ENCODE assay signal across 1 cellular context in the genomic region with DNA sequence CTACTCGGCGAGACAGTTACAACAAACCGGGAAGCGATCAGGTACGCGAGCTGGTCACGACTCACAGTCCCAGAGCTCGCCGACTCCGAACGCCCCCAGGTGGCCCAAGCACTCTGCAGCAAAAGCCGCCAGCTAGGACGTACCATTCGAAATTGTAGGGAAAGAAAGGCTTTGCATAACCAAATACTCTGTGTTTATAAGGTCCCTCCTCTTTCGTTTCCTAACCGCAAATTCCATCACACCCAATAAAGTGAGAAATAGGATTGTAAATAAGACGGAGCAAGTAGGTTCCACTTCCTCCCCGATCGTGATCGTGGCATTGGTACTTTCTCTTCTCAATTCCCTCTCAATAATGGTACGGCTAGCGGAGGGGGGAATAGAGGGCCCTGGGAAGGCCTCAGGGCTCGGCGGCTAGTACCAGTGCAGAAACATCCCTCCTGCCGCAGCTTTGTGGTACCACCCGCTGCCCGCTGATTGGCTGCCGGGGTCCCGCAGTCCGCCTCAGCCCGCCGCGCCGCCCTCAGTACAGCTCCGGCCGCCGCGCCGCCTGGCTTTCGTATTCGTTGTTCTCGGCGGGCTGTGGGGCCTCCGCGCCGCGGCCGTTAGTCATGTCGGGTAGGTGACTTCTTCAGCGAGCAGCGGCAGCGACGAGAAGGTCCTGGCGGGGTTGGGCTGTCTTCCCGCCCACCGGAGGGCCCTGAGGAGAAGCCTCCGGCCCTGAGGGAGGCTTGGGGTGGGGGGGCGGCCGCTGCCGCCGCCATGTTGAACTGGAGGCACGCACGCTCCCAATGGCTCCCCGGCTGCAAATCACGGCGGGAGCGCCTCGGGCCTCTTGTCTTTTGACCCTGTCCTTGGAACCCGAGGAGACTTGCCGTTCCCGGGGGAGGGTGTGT.
A peak's percentile ranks its signal among the peaks of the same experiment; 100 is the strongest.
TF ChIP-seq lines count a peak whose summit lies in the region.

TAF15 (plus strand) TSS at position 523 of the 893 bp plus-strand sequence; CDS start at position 609, 86 bp downstream.

TF ChIP-seq in HepG2, 621 proteins besides CTCF, POLR2A, EP300 and RAD21 (continued from another document and continues in another):
- TF ChIP-seq MAF1 (CRISPR knock-in tag; IDR thresholded peaks at IDR 0.05; ENCODE audit: borderline replicate concordance) (no peak; the same call in 1 of the 2 replicates), ZNF878 (CRISPR knock-in tag; IDR thresholded peaks at IDR 0.05) (0 out of 2 replicates have a peak, but pooled peaks have one; percentile 33), ZNF230 (CRISPR knock-in tag; IDR thresholded peaks at IDR 0.05) (peak; percentile 69; the same call in 1 of the 2 replicates), ZNF260 (CRISPR knock-in tag; IDR thresholded peaks at IDR 0.05; ENCODE audit: borderline replicate concordance, low read depth) (no peak), ZNF468 (CRISPR knock-in tag; IDR thresholded peaks at IDR 0.05) (peak; percentile 61; the same call in 1 of the 2 replicates), NFE2L1 (CRISPR knock-in tag; IDR thresholded peaks at IDR 0.05; ENCODE audit: borderline replicate concordance) (no peak), ATF5 (CRISPR knock-in tag; IDR thresholded peaks at IDR 0.05; ENCODE audit: low read depth) (no peak), ZNF343 (CRISPR knock-in tag; IDR thresholded peaks at IDR 0.05) (peak; percentile 61; the same call in 1 of the 2 replicates), ZBTB1 (CRISPR knock-in tag; IDR thresholded peaks at IDR 0.05; ENCODE audit: borderline replicate concordance) (no peak), ZSCAN22 (CRISPR knock-in tag; IDR thresholded peaks at IDR 0.05) (no peak), HOXA3 (CRISPR knock-in tag; IDR thresholded peaks at IDR 0.05) (peak; percentile 66; the same call in 1 of the 2 replicates), ZNF547 (CRISPR knock-in tag; IDR thresholded peaks at IDR 0.05) (peak; percentile 96), HNRNPH1 (optimal IDR thresholded peaks at IDR 0.05; ENCODE audit: low read depth, low read length) (no peak), FOXA3 (CRISPR knock-in tag; IDR thresholded peaks at IDR 0.05) (peak; percentile 45), ZNF687 (CRISPR knock-in tag; IDR thresholded peaks at IDR 0.05) (peak; percentile 92), KLF11 (CRISPR knock-in tag; IDR thresholded peaks at IDR 0.05) (0 out of 2 replicates have a peak, but pooled peaks have one; percentile 41), DPF2 (CRISPR knock-in tag; IDR thresholded peaks at IDR 0.05; ENCODE audit: borderline replicate concordance, low read depth) (no peak), MTF1 (CRISPR knock-in tag; IDR thresholded peaks at IDR 0.05) (no peak), ZBTB33 (CRISPR knock-in tag; IDR thresholded peaks at IDR 0.05) (no peak), SP1 (IDR thresholded peaks at IDR 0.05) (no peak), SP1 (CRISPR knock-in tag; IDR thresholded peaks at IDR 0.05) (peak; percentile 22), TRIM22 (IDR thresholded peaks at IDR 0.05) (no peak), NFKB2 (CRISPR knock-in tag; IDR thresholded peaks at IDR 0.05; ENCODE audit: borderline replicate concordance) (peak; percentile 82; the same call in 1 of the 2 replicates), ATRX (CRISPR knock-in tag; IDR thresholded peaks at IDR 0.05; ENCODE audit: borderline replicate concordance) (no peak), ZNF362 (CRISPR knock-in tag; IDR thresholded peaks at IDR 0.05; ENCODE audit: borderline replicate concordance) (no peak), RCOR2 (CRISPR knock-in tag; IDR thresholded peaks at IDR 0.05) (no peak), ZFY (CRISPR knock-in tag; IDR thresholded peaks at IDR 0.05) (peak; percentile 97), TARDBP (CRISPR knock-in tag; IDR thresholded peaks at IDR 0.05) (peak; percentile 10; the same call in 1 of the 2 replicates), ZBTB43 (CRISPR knock-in tag; conservative IDR thresholded peaks at IDR 0.05) (0 out of 2 replicates have a peak, but pooled peaks have one; percentile 44), ZNF674 (CRISPR knock-in tag; IDR thresholded peaks at IDR 0.05; ENCODE audit: low read depth) (no peak), CHD4 (IDR thresholded peaks at IDR 0.05; ENCODE audit: borderline replicate concordance, low read length) (no peak), ZNF350 (CRISPR knock-in tag; IDR thresholded peaks at IDR 0.05; ENCODE audit: borderline replicate concordance, low read depth) (peak; percentile 84; the same call in 1 of the 2 replicates), KDM1A (CRISPR knock-in tag; IDR thresholded peaks at IDR 0.05) (no peak), U2AF2 (IDR thresholded peaks at IDR 0.05; ENCODE audit: low read depth, low read length) (no peak), SNRNP70 (IDR thresholded peaks at IDR 0.05; ENCODE audit: low read depth, low read length) (no peak), LCORL (IDR thresholded peaks at IDR 0.05) (no peak), LCORL (CRISPR knock-in tag; IDR thresholded peaks at IDR 0.05) (peak; percentile 53; the same call in 1 of the 2 replicates), NCOA2 (CRISPR knock-in tag; IDR thresholded peaks at IDR 0.05) (no peak), ZNF234 (CRISPR knock-in tag; conservative IDR thresholded peaks at IDR 0.05) (0 out of 2 replicates have a peak, but pooled peaks have one; percentile 51), SP2 (CRISPR knock-in tag; IDR thresholded peaks at IDR 0.05) (peak; percentile 67), NFATC3 (CRISPR knock-in tag; IDR thresholded peaks at IDR 0.05) (peak; percentile 80; the same call in 1 of the 2 replicates), RFX5 (IDR thresholded peaks at IDR 0.05; ENCODE audit: low read depth, low read length) (no peak; the same call in 1 of the 2 replicates)
- TF ChIP-seq, protein P1, sequence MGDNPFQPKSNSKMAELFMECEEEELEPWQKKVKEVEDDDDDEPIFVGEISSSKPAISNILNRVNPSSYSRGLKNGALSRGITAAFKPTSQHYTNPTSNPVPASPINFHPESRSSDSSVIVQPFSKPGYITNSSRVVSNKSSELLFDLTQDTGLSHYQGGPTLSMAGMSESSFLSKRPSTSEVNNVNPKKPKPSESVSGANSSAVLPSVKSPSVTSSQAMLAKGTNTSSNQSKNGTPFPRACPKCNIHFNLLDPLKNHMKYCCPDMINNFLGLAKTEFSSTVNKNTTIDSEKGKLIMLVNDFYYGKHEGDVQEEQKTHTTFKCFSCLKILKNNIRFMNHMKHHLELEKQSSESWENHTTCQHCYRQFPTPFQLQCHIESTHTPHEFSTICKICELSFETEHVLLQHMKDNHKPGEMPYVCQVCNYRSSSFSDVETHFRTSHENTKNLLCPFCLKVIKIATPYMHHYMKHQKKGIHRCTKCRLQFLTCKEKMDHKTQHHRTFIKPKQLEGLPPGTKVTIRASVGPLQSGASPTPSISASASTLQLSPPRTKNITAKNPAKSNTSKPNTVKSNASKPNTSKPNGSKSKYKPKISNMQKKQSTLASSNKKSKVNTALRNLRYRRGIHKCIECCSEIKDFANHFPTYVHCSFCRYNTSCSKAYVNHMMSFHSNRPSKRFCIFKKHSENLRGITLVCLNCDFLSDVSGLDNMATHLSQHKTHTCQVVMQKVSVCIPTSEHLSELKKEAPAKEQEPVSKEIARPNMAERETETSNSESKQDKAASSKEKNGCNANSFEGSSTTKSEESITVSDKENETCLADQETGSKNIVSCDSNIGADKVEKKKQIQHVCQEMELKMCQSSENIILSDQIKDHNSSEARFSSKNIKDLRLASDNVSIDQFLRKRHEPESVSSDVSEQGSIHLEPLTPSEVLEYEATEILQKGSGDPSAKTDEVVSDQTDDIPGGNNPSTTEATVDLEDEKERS (CRISPR knock-in tag; IDR thresholded peaks at IDR 0.05): no peak
- TF ChIP-seq, protein P2, sequence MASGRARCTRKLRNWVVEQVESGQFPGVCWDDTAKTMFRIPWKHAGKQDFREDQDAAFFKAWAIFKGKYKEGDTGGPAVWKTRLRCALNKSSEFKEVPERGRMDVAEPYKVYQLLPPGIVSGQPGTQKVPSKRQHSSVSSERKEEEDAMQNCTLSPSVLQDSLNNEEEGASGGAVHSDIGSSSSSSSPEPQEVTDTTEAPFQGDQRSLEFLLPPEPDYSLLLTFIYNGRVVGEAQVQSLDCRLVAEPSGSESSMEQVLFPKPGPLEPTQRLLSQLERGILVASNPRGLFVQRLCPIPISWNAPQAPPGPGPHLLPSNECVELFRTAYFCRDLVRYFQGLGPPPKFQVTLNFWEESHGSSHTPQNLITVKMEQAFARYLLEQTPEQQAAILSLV (CRISPR knock-in tag; IDR thresholded peaks at IDR 0.05; ENCODE audit: borderline replicate concordance): peak; percentile 73; the same call in 1 of the 2 replicates
